Comparison of ENCODE assay signal across 10 cellular contexts in genomic region chr2:213285404-213285803, GRCh38. TPM values are rescaled to one million over a fixed set of nuclear protein-coding genes. Genes with fewer than 3 reads are reported as not detected.
DNase-seq lines count a peak whose midpoint lies in the region; ATAC-seq and TF ChIP-seq lines count a peak whose summit lies in the region.
"Had no signal": no experiment of that assay in that cellular context is flagged by ENCODE, and none has a peak within 500 bp of the region (broad histone marks: within the 10 kb centered on the region; RNA-seq: fewer than 3 reads in every experiment).

No MANE protein-coding gene starts in this region.

- TF ChIP-seq CTCF in WERI-Rb-1 (IDR thresholded peaks at IDR 0.05; ENCODE audit: low read depth, low read length) (no peak), foreskin fibroblast (IDR thresholded peaks at IDR 0.05; ENCODE audit: low read depth, low read length) (no peak)

- no peaks in the 10 kb centered on the region for H3K9me3 ChIP-seq in WERI-Rb-1 (ENCODE audit: severe bottlenecking)

- H3K4me3 ChIP-seq in WERI-Rb-1 (ENCODE audit: low read depth, low read length) (peak overlapping the region; percentile 91), foreskin fibroblast (ENCODE audit: low read depth in 1 of 2, low read length in 2 of 2) (peak overlapping the region; percentile 76 to 77)

- ATAC-seq in stimulated activated effector memory CD8-positive, alpha-beta T cell treated with anti-CD3 and anti-CD28 coated beads, Interleukin-12 subunit alpha, Interleukin-12 subunit beta, amount 100 ng/mL, for 72 hours, result no peak
- ATAC-seq in GM21723 (IDR thresholded peaks at IDR 0.05; ENCODE audit: unreplicated experiment), result no peak

- CTCF ChIA-PET in activated CD4-positive, alpha-beta T cell treated with anti-CD3 and anti-CD28 coated beads, Interleukin-2, amount 10 ng/mL, durations not matched to agents 7 days and 5 days (lab: Charles Lee), result no interaction called here

- DNase-seq in activated CD4-positive, alpha-beta T cell treated with anti-CD3 and anti-CD28 coated beads, Interleukin-2, amount 10 ng/mL, durations not matched to agents 7 days and 5 days, result no peak
- no peak for DNase-seq in activated CD4-positive, alpha-beta T cell treated with anti-CD3 and anti-CD28 coated beads for 4 hours
- peak; percentile 38 for DNase-seq in WERI-Rb-1
- no peak for DNase-seq in foreskin fibroblast
- no peak for DNase-seq in stimulated activated effector memory CD8-positive, alpha-beta T cell treated with anti-CD3 and anti-CD28 coated beads, Interleukin-12 subunit alpha, Interleukin-12 subunit beta, amount 100 ng/mL, for 72 hours (ENCODE audit: low spot score in 2 of 2)
- no peak for DNase-seq in SHP77 (lab: John Stamatoyannopoulos, UW)
- no peak for DNase-seq in ecto neural progenitor cell (ENCODE audit: low spot score)
- DNase-seq: NCI-H146, T-helper 9 cell had no signal

- no peaks in the 10 kb centered on the region for H3K36me3 Mint-ChIP-seq in activated CD4-positive, alpha-beta T cell treated with anti-CD3 and anti-CD28 coated beads, Interleukin-2, amount 10 ng/mL, durations not matched to agents 7 days and 5 days (ENCODE audit: low read depth)
- H3K36me3 Mint-ChIP-seq in stimulated activated effector memory CD8-positive, alpha-beta T cell treated with anti-CD3 and anti-CD28 coated beads, Interleukin-12 subunit alpha, Interleukin-12 subunit beta, amount 100 ng/mL, for 72 hours, result peaks cover 7% of the 10 kb centered on the region

- POLR2A ChIA-PET in activated CD4-positive, alpha-beta T cell treated with anti-CD3 and anti-CD28 coated beads, Interleukin-2, amount 10 ng/mL, durations not matched to agents 7 days and 5 days (lab: Charles Lee), result no interaction called here

- H3K4me1 Mint-ChIP-seq in activated CD4-positive, alpha-beta T cell treated with anti-CD3 and anti-CD28 coated beads, Interleukin-2, amount 10 ng/mL, durations not matched to agents 7 days and 5 days, result peaks cover 27% of the 10 kb centered on the region
- peaks cover 36% of the 10 kb centered on the region for H3K4me1 Mint-ChIP-seq in stimulated activated effector memory CD8-positive, alpha-beta T cell treated with anti-CD3 and anti-CD28 coated beads, Interleukin-12 subunit alpha, Interleukin-12 subunit beta, amount 100 ng/mL, for 72 hours

- peak overlapping the region; percentile 80 for H3K27ac ChIP-seq in WERI-Rb-1

- no peaks in the 10 kb centered on the region for H3K27me3 Mint-ChIP-seq in activated CD4-positive, alpha-beta T cell treated with anti-CD3 and anti-CD28 coated beads, Interleukin-2, amount 10 ng/mL, durations not matched to agents 7 days and 5 days

- no peaks in the 10 kb centered on the region for H3K9me3 Mint-ChIP-seq in activated CD4-positive, alpha-beta T cell treated with anti-CD3 and anti-CD28 coated beads, Interleukin-2, amount 10 ng/mL, durations not matched to agents 7 days and 5 days
- H3K9me3 Mint-ChIP-seq in stimulated activated effector memory CD8-positive, alpha-beta T cell treated with anti-CD3 and anti-CD28 coated beads, Interleukin-12 subunit alpha, Interleukin-12 subunit beta, amount 100 ng/mL, for 72 hours, result no peaks in the 10 kb centered on the region

- H3K27ac Mint-ChIP-seq in activated CD4-positive, alpha-beta T cell treated with anti-CD3 and anti-CD28 coated beads, Interleukin-2, amount 10 ng/mL, durations not matched to agents 7 days and 5 days, result no peak overlapping the region
- H3K27ac Mint-ChIP-seq in stimulated activated effector memory CD8-positive, alpha-beta T cell treated with anti-CD3 and anti-CD28 coated beads, Interleukin-12 subunit alpha, Interleukin-12 subunit beta, amount 100 ng/mL, for 72 hours, result peak overlapping the region; percentile 29

- H3K27me3 ChIP-seq in WERI-Rb-1 (ENCODE audit: insufficient read depth, low read depth, severe bottlenecking), result no peaks in the 10 kb centered on the region

- no peaks in the 10 kb centered on the region for H3K36me3 ChIP-seq in WERI-Rb-1

- H3K4me3 Mint-ChIP-seq in activated CD4-positive, alpha-beta T cell treated with anti-CD3 and anti-CD28 coated beads, Interleukin-2, amount 10 ng/mL, durations not matched to agents 7 days and 5 days, result peak overlapping the region; percentile 90
- H3K4me3 Mint-ChIP-seq in stimulated activated effector memory CD8-positive, alpha-beta T cell treated with anti-CD3 and anti-CD28 coated beads, Interleukin-12 subunit alpha, Interleukin-12 subunit beta, amount 100 ng/mL, for 72 hours, result peak overlapping the region; percentile 90

RNA-seq across cellular contexts. Expression of gene SPAG16, which starts 1.1 kb away (rescaled TPM):
- total RNA-seq in activated CD4-positive, alpha-beta T cell treated with anti-CD3 and anti-CD28 coated beads, Interleukin-2, amount 10 ng/mL, durations not matched to agents 7 days and 5 days, result 10 to 100 TPM; 10.6 to 10.7 TPM
